ENCODE assay signal across 1 cellular context in the genomic region with DNA sequence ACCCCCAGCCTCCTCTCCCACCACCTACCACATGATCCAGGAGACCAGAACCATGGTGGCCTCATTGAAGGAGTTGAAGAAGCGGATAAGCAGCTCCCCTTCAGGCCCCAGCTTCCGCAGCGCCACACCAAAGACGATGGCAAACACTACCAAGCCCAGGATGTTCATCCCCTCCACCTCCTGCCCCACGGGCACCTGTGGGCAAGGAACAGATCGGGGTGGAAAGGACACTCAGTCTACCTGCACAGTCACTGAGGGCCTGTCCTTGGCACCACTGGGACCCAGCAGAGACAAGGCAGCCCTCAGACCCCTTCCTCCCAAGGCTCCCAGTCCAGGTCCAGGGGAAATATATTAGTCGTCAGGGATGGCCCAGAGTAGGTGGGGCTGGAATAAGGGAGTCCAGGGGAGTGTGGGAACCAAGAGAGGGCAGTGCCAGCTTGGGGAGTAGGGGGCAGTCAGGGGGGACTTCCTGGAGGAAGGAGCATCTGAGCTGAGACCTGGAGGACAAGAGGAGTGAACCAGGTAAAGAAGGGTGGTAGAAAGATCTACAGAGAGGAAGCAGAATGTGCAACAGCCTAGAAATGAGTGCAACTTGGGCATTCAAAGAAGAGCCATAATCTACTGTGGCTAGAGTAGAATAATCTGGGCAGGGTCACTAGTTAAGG.
TF ChIP-seq lines count a peak whose summit lies in the region.

No MANE protein-coding gene starts in this region.

TF ChIP-seq in GM12878, 131 proteins besides CTCF, POLR2A, EP300 and RAD21:
- no peak for TF ChIP-seq SIN3A (IDR thresholded peaks at IDR 0.05; ENCODE audit: low read depth, low read length)
- TF ChIP-seq RCOR1 (conservative IDR thresholded peaks at IDR 0.05; ENCODE audit: low read depth, low read length) = no peak
- TF ChIP-seq, protein P1, sequence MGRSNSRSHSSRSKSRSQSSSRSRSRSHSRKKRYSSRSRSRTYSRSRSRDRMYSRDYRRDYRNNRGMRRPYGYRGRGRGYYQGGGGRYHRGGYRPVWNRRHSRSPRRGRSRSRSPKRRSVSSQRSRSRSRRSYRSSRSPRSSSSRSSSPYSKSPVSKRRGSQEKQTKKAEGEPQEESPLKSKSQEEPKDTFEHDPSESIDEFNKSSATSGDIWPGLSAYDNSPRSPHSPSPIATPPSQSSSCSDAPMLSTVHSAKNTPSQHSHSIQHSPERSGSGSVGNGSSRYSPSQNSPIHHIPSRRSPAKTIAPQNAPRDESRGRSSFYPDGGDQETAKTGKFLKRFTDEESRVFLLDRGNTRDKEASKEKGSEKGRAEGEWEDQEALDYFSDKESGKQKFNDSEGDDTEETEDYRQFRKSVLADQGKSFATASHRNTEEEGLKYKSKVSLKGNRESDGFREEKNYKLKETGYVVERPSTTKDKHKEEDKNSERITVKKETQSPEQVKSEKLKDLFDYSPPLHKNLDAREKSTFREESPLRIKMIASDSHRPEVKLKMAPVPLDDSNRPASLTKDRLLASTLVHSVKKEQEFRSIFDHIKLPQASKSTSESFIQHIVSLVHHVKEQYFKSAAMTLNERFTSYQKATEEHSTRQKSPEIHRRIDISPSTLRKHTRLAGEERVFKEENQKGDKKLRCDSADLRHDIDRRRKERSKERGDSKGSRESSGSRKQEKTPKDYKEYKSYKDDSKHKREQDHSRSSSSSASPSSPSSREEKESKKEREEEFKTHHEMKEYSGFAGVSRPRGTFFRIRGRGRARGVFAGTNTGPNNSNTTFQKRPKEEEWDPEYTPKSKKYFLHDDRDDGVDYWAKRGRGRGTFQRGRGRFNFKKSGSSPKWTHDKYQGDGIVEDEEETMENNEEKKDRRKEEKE (IDR thresholded peaks at IDR 0.05) = no peak
- no peak for TF ChIP-seq BMI1 (IDR thresholded peaks at IDR 0.05; ENCODE audit: borderline replicate concordance)
- TF ChIP-seq MEF2B (IDR thresholded peaks at IDR 0.05; ENCODE audit: partially characterized antibody, poor library complexity, severe bottlenecking) = no peak
- TF ChIP-seq POLR2AphosphoS2 (IDR thresholded peaks at IDR 0.05; ENCODE audit: low read depth, low read length) = no peak; the same call in 1 of the 2 replicates
- TF ChIP-seq TCF12 (IDR thresholded peaks at IDR 0.05; ENCODE audit: low read depth, low read length) = no peak
